ENCODE assay signal across 10 cellular contexts in genomic region chr11:61696602-61697001, GRCh38. TPM values are rescaled to one million over a fixed set of nuclear protein-coding genes. Genes with fewer than 3 reads are reported as not detected.
A peak's percentile ranks its signal among the peaks of the same experiment; 100 is the strongest.
DNase-seq lines count a peak whose midpoint lies in the region; ATAC-seq and TF ChIP-seq lines count a peak whose summit lies in the region.
"Had no signal": no experiment of that assay in that cellular context is flagged by ENCODE, and none has a peak within 500 bp of the region (broad histone marks: within the 10 kb centered on the region; RNA-seq: fewer than 3 reads in every experiment).

No MANE protein-coding gene starts in this region.

- TF ChIP-seq CTCF in Calu3 (IDR thresholded peaks at IDR 0.05; ENCODE audit: unreplicated experiment) (no peak), RWPE2 (IDR thresholded peaks at IDR 0.05; ENCODE audit: poor library complexity, severe bottlenecking) (no peak), esophagus squamous epithelium (IDR thresholded peaks at IDR 0.05) (no peak)

- peaks cover 46% of the 10 kb centered on the region for H3K4me1 Mint-ChIP-seq in Calu3 (ENCODE audit: low read depth, unreplicated experiment)

- H3K36me3 ChIP-seq in RWPE2 (ENCODE audit: low read depth) (no peaks in the 10 kb centered on the region), esophagus squamous epithelium (no peaks in the 10 kb centered on the region)

- intact Hi-C loops in Calu3 (cut with micrococcal nuclease; ENCODE audit: unreplicated experiment) (loop anchor here (2.0 kb wide), 1 partner anchor 36 kb away; no protein-coding TSS in a partner anchor), esophagus squamous epithelium (cut with DNase I) (no loop called here)

- H3K27me3 ChIP-seq in RWPE2 (ENCODE audit: insufficient read depth, poor library complexity, severe bottlenecking) = no peaks in the 10 kb centered on the region
- no peaks in the 10 kb centered on the region for H3K27me3 ChIP-seq in esophagus squamous epithelium

- ATAC-seq in RWPE2 (ENCODE audit: low read depth) = no peak
- ATAC-seq in GM18873 (IDR thresholded peaks at IDR 0.05; ENCODE audit: low FRiP score, unreplicated experiment) = no peak
- ATAC-seq in HG02981 (IDR thresholded peaks at IDR 0.05; ENCODE audit: unreplicated experiment) = no peak

- no peak for TF ChIP-seq POLR2A in esophagus squamous epithelium (IDR thresholded peaks at IDR 0.05)

- CTCF ChIA-PET in Calu3 (lab: Charles Lee) = interaction anchor here (0.7 to 0.9 kb wide), 2 partner anchors 15 to 34 kb away, joined by 3 read pairs; no protein-coding TSS in a partner anchor

- no peak overlapping the region for H3K4me3 Mint-ChIP-seq in Calu3 (ENCODE audit: low read depth, unreplicated experiment)

- H3K4me3 ChIP-seq in RWPE2 (ENCODE audit: severe bottlenecking) (no peak overlapping the region), esophagus squamous epithelium (peak overlapping the region in 2 of 4 donors; percentile 13 to 27)

- H3K36me3 Mint-ChIP-seq in Calu3 (ENCODE audit: insufficient read depth, unreplicated experiment) = peaks cover 21% of the 10 kb centered on the region

- 80 to 90% methylated on average over 2 to 6 of the region's 8 CpGs for WGBS in esophagus squamous epithelium, 2 donors

- peak; percentile 32 for DNase-seq in Calu3
- no peak for DNase-seq in RWPE2 (ENCODE audit: low spot score)
- no peak for DNase-seq in esophagus squamous epithelium (lab: John Stamatoyannopoulos, UW)
- DNase-seq in renal cortical epithelial cell (ENCODE audit: low read depth) = peak; percentile 17
- no peak for DNase-seq in NCI-H146 (lab: John Stamatoyannopoulos, UW)
- DNase-seq in NCI-H1694 treated with DMSO at 0.1 percent for 48 hours (lab: John Stamatoyannopoulos, UW) = no peak
- DNase-seq: NCI-H1092 treated with DMSO at 0.1 percent for 48 hours had no signal

- H3K27ac Mint-ChIP-seq in Calu3 (ENCODE audit: unreplicated experiment) = peak overlapping the region; percentile 87

- no peaks in the 10 kb centered on the region for H3K27me3 Mint-ChIP-seq in Calu3 (ENCODE audit: unreplicated experiment)

- H3K9me3 Mint-ChIP-seq in Calu3 (ENCODE audit: low read depth, unreplicated experiment) = no peaks in the 10 kb centered on the region

- H3K9me3 ChIP-seq in RWPE2 (ENCODE audit: severe bottlenecking) (no peaks in the 10 kb centered on the region), esophagus squamous epithelium (no peaks in the 10 kb centered on the region)

- TSS peak; percentile 91 for BruUV-seq in Calu3 (replicated peaks; lab: Mats Ljungman, UMichigan)

- H3K27ac ChIP-seq in RWPE2 (ENCODE audit: poor library complexity, severe bottlenecking) (peak overlapping the region; percentile 43), esophagus squamous epithelium (peak overlapping the region; percentile 83 to 93 (median 89))

- H3K4me1 ChIP-seq in RWPE2 (ENCODE audit: insufficient read depth, poor library complexity, severe bottlenecking) = peaks cover 52% of the 10 kb centered on the region
- peaks cover 74 to 95% (median 78%) of the 10 kb centered on the region in 3 donors for H3K4me1 ChIP-seq in esophagus squamous epithelium

RNA-seq across cellular contexts. Expression of gene DAGLA, which starts 16.4 kb away (rescaled TPM):
- total RNA-seq in Calu3 (2022) (7.5 and 9.0 TPM in 2 replicates), esophagus squamous epithelium (1 to 10 TPM; 1.7 to 6.9 (median 2.9) TPM), renal cortical epithelial cell (1.7 and 6.8 TPM in 2 replicates)
- total RNA-seq: OCI-LY7 had no signal

RNA-seq across cellular contexts. Expression of gene MYRF, which starts 55.8 kb away (rescaled TPM):
- total RNA-seq in Calu3 (2022) (91.4 and 139 TPM in 2 replicates), esophagus squamous epithelium (under 1 TPM in 3 of 4 donors, not detected in 1; 0.09 to 0.95 (median 0.22) TPM), renal cortical epithelial cell (4.2 and 20.0 TPM in 2 replicates)

Comparison
In these comparisons a context has a peak if more than half of its experiments do, and no peak if none do; other contexts are left out.
1. DNase-seq: peak in Calu3 (single experiment) and renal cortical epithelial cell (single experiment); none in RWPE2 (single experiment), esophagus squamous epithelium (single experiment), NCI-H146 (single experiment) and NCI-H1694 treated with DMSO at 0.1 percent for 48 hours (single experiment).